12 cellular contexts compared by ENCODE assay signal in the genomic region with DNA sequence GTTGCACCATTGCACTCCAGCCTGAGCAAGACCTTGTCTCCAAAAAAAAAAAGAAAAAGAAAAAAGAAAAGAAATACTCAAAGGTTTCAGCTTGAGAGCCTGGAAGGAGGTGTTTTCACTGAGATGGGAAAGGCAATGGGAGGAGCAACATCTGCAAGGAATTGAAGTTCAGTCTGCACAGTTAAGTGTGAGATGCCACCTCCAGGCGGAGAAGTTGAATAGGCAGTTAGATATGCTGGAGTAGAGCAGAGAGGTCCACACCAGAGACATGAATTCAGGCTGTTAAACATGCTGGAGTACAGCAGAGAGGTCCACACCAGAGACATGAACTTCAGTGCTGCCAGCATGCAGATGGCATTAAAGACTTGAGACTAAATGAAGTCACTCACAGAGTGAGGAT. TPM values are rescaled to one million over a fixed set of nuclear protein-coding genes. Genes with fewer than 3 reads are reported as not detected.
A peak's percentile ranks its signal among the peaks of the same experiment; 100 is the strongest.
DNase-seq lines count a peak whose midpoint lies in the region; ATAC-seq and TF ChIP-seq lines count a peak whose summit lies in the region.
"Had no signal": no experiment of that assay in that cellular context is flagged by ENCODE, and none has a peak within 500 bp of the region (broad histone marks: within the 10 kb centered on the region; RNA-seq: fewer than 3 reads in every experiment).

No MANE protein-coding gene starts in this region.

- intact Hi-C loops in activated T-helper 1 cell treated with anti-CD3 and anti-CD28 coated beads, Interleukin-12 subunit alpha, Interleukin-12 subunit beta, Interleukin-2, Interleukin-4 antibody, amounts not matched to agents 30 ng/mL and 10 ng/mL and 1 ng/mL, durations not matched to agents 14 hours and 24 hours and 36 hours (cut with micrococcal nuclease) = no loop called here

- DNase-seq in DMS114 treated with DMSO at 0.1 percent for 48 hours (lab: John Stamatoyannopoulos, UW; ENCODE audit: unreplicated experiment) (peak; percentile 45), HEK293T (ENCODE audit: extremely low spot score) (peak; percentile 23), SK-MEL-5 (ENCODE audit: low read depth, low spot score) (peak; percentile 67), fibroblast of villous mesenchyme (ENCODE audit: low read depth) (peak; percentile 8)
- DNase-seq in activated T-helper 1 cell treated with anti-CD3 and anti-CD28 coated beads, Interleukin-12 subunit alpha, Interleukin-12 subunit beta, Interleukin-2, Interleukin-4 antibody, amounts not matched to agents 30 ng/mL and 10 ng/mL and 1 ng/mL, durations not matched to agents 14 hours and 24 hours and 36 hours (ENCODE audit: low spot score) = no peak
- no peak for DNase-seq in activated CD4-positive, alpha-beta T cell treated with anti-CD3 and anti-CD28 coated beads, Interleukin-2, amount 50 U/mL, for 1 hour
- DNase-seq: cortex of kidney, DMS153, naive B cell, NCI-H1417, sigmoid colon had no signal

- H3K4me3 Mint-ChIP-seq in activated T-helper 1 cell treated with anti-CD3 and anti-CD28 coated beads, Interleukin-12 subunit alpha, Interleukin-12 subunit beta, Interleukin-2, Interleukin-4 antibody, amounts not matched to agents 30 ng/mL and 10 ng/mL and 1 ng/mL, durations not matched to agents 14 hours and 24 hours and 36 hours = no peak overlapping the region
- H3K4me3 Mint-ChIP-seq: naive B cell had no signal

- CTCF ChIA-PET in HEK293T (lab: Yijun Ruan, JAX) = interaction anchor here (1.0 kb wide), 1 partner anchor 15 kb away, joined by 4 read pairs; no protein-coding TSS in a partner anchor

- H3K36me3 Mint-ChIP-seq in activated T-helper 1 cell treated with anti-CD3 and anti-CD28 coated beads, Interleukin-12 subunit alpha, Interleukin-12 subunit beta, Interleukin-2, Interleukin-4 antibody, amounts not matched to agents 30 ng/mL and 10 ng/mL and 1 ng/mL, durations not matched to agents 14 hours and 24 hours and 36 hours (ENCODE audit: low read depth) = no peaks in the 10 kb centered on the region
- H3K36me3 Mint-ChIP-seq: naive B cell had no signal

- H3K27ac Mint-ChIP-seq in activated T-helper 1 cell treated with anti-CD3 and anti-CD28 coated beads, Interleukin-12 subunit alpha, Interleukin-12 subunit beta, Interleukin-2, Interleukin-4 antibody, amounts not matched to agents 30 ng/mL and 10 ng/mL and 1 ng/mL, durations not matched to agents 14 hours and 24 hours and 36 hours = no peak overlapping the region
- H3K27ac Mint-ChIP-seq: naive B cell had no signal

- TF ChIP-seq CTCF in fibroblast of villous mesenchyme (IDR thresholded peaks at IDR 0.05; ENCODE audit: insufficient read depth, low read depth, low read length) = no peak

- ATAC-seq in esophagus mucosa = no peak

- in situ Hi-C loops in SK-MEL-5 (cut with HindIII; ENCODE audit: low pct_unique_long_range_greater_than_20kb, low sequenced_read_pairs) = no loop called here

- POLR2A ChIA-PET in HEK293T (lab: Yijun Ruan, JAX) = interaction anchor here (1.1 kb wide), 1 partner anchor 42 kb away, joined by 3 read pairs; no protein-coding TSS in a partner anchor

- H3K4me1 Mint-ChIP-seq in activated T-helper 1 cell treated with anti-CD3 and anti-CD28 coated beads, Interleukin-12 subunit alpha, Interleukin-12 subunit beta, Interleukin-2, Interleukin-4 antibody, amounts not matched to agents 30 ng/mL and 10 ng/mL and 1 ng/mL, durations not matched to agents 14 hours and 24 hours and 36 hours (ENCODE audit: low read depth) = peaks cover 22% of the 10 kb centered on the region

- no peaks in the 10 kb centered on the region for H3K9me3 Mint-ChIP-seq in activated T-helper 1 cell treated with anti-CD3 and anti-CD28 coated beads, Interleukin-12 subunit alpha, Interleukin-12 subunit beta, Interleukin-2, Interleukin-4 antibody, amounts not matched to agents 30 ng/mL and 10 ng/mL and 1 ng/mL, durations not matched to agents 14 hours and 24 hours and 36 hours
- H3K9me3 Mint-ChIP-seq: naive B cell had no signal

- H3K27me3 Mint-ChIP-seq in activated T-helper 1 cell treated with anti-CD3 and anti-CD28 coated beads, Interleukin-12 subunit alpha, Interleukin-12 subunit beta, Interleukin-2, Interleukin-4 antibody, amounts not matched to agents 30 ng/mL and 10 ng/mL and 1 ng/mL, durations not matched to agents 14 hours and 24 hours and 36 hours (ENCODE audit: insufficient read depth) = peaks cover 14% of the 10 kb centered on the region

- H3K4me3 ChIP-seq in fibroblast of villous mesenchyme (ENCODE audit: low read depth, low read length) = no peak overlapping the region
- H3K4me3 ChIP-seq: sigmoid colon had no signal

TF ChIP-seq in HEK293T, 16 proteins besides CTCF, POLR2A, EP300 and RAD21:
- TF ChIP-seq SP1 (IDR thresholded peaks at IDR 0.05) = no peak
- no peak for TF ChIP-seq FOXA1 (IDR thresholded peaks at IDR 0.05)
- TF ChIP-seq ARNT (IDR thresholded peaks at IDR 0.05) = no peak
- no peak for TF ChIP-seq ELF4 (IDR thresholded peaks at IDR 0.05)
- no peak for TF ChIP-seq FOXM1 (IDR thresholded peaks at IDR 0.05; ENCODE audit: borderline replicate concordance)
- TF ChIP-seq LEF1 (IDR thresholded peaks at IDR 0.05; ENCODE audit: borderline replicate concordance) = no peak
- TF ChIP-seq L3MBTL2 (conservative IDR thresholded peaks at IDR 0.05) = no peak
- TF ChIP-seq FOXK2 (IDR thresholded peaks at IDR 0.05) = no peak
- no peak for TF ChIP-seq BHLHE40 (IDR thresholded peaks at IDR 0.05; ENCODE audit: borderline replicate concordance)
- TF ChIP-seq NFRKB (IDR thresholded peaks at IDR 0.05) = no peak
- TF ChIP-seq ZNF384 (IDR thresholded peaks at IDR 0.05) = no peak
- TF ChIP-seq CTBP1 (IDR thresholded peaks at IDR 0.05; ENCODE audit: borderline replicate concordance) = no peak
- no peak for TF ChIP-seq SUZ12 (IDR thresholded peaks at IDR 0.05)

RNA-seq across cellular contexts. Expression of a gene that starts 41.4 kb away (rescaled TPM):
- 18.0 and 19.9 TPM in 2 replicates for total RNA-seq in SK-MEL-5 (2014; rRNA removed; shearing (Covaris generic))
- polyA plus RNA-seq in SK-MEL-5 (2015; cell fraction: cytosol; rRNA removed) = 26.4 and 33.3 TPM in 2 replicates
- 29.3 and 39.4 TPM in 2 replicates for polyA plus RNA-seq in SK-MEL-5 (2015; cell fraction: nucleus; rRNA removed)
- total RNA-seq in fibroblast of villous mesenchyme (4.8 and 5.2 TPM in 2 replicates), esophagus mucosa (14.6 TPM)
- total RNA-seq in activated T-helper 1 cell treated with anti-CD3 and anti-CD28 coated beads, Interleukin-12 subunit alpha, Interleukin-12 subunit beta, Interleukin-2, Interleukin-4 antibody, amounts not matched to agents 30 ng/mL and 10 ng/mL and 1 ng/mL, durations not matched to agents 14 hours and 24 hours and 36 hours = 28.8 and 28.9 TPM in 2 replicates

Comparison
In these comparisons a context has a peak if more than half of its experiments do, and no peak if none do; other contexts are left out.
1. DNase-seq: peak in DMS114 treated with DMSO at 0.1 percent for 48 hours (single experiment), HEK293T (single experiment), SK-MEL-5 (single experiment) and fibroblast of villous mesenchyme (single experiment); none in activated T-helper 1 cell treated with anti-CD3 and anti-CD28 coated beads, Interleukin-12 subunit alpha, Interleukin-12 subunit beta, Interleukin-2, Interleukin-4 antibody, amounts not matched to agents 30 ng/mL and 10 ng/mL and 1 ng/mL, durations not matched to agents 14 hours and 24 hours and 36 hours (single experiment) and activated CD4-positive, alpha-beta T cell treated with anti-CD3 and anti-CD28 coated beads, Interleukin-2, amount 50 U/mL, for 1 hour (single experiment).